Comparison of ENCODE assay signal across 8 cellular contexts in genomic region chrX:104343408-104344129, GRCh38.
DNase-seq lines count a peak whose midpoint lies in the region; ATAC-seq, FAIRE-seq and TF ChIP-seq lines count a peak whose summit lies in the region.

No MANE protein-coding gene starts in this region.

- no peaks in the 10 kb centered on the region for H3K9me3 ChIP-seq in gastrocnemius medialis

- in situ Hi-C loops in gastrocnemius medialis (cut with MboI; ENCODE audit: low sequenced_read_pairs in 4 of 4), result no loop called here

- TF ChIP-seq POLR2A in gastrocnemius medialis (IDR thresholded peaks at IDR 0.05), result no peak

- H3K4me1 ChIP-seq in gastrocnemius medialis, result no peaks in the 10 kb centered on the region

- H3K27ac ChIP-seq in gastrocnemius medialis, result no peak overlapping the region

- no peak overlapping the region for H3K4me3 ChIP-seq in gastrocnemius medialis

- ATAC-seq in HG03097 (IDR thresholded peaks at IDR 0.05; ENCODE audit: low FRiP score, unreplicated experiment) (peak; percentile 81), gastrocnemius medialis (no peak)

- peak; percentile 76 for DNase-seq in CD1c-positive myeloid dendritic cell (ENCODE audit: extremely low spot score)
- DNase-seq in GM18507 (ENCODE audit: extremely low spot score, insufficient read length, low read depth), result no peak
- peak; percentile 20 for DNase-seq in NCI-H69 (lab: John Stamatoyannopoulos, UW)
- DNase-seq in activated T-cell treated with anti-CD3 and anti-CD28 coated beads for 24 hours (ENCODE audit: low read depth), result peak; percentile 7
- peak in 23 of 42 donors; percentile 2 to 49 (median 23) for DNase-seq in head of caudate nucleus
- peak; percentile 17 to 19 for DNase-seq in stimulated activated CD4-positive, alpha-beta T cell treated with anti-CD3 and anti-CD28 coated beads, Interleukin-2, amount 100 ng/mL, for 24 hours
- DNase-seq in gastrocnemius medialis, result no peak

- no peaks in the 10 kb centered on the region for H3K36me3 ChIP-seq in gastrocnemius medialis

- FAIRE-seq in GM18507 (lab: Jason Lieb, UNC), result peak; percentile 82

- TF ChIP-seq CTCF in gastrocnemius medialis (IDR thresholded peaks at IDR 0.05 in 4 of 5, conservative IDR thresholded peaks at IDR 0.05 in 1 of 5), result peak in 2 of 5 experiments; percentile 24 to 46

- peaks cover 0 to 4% (median 0%) of the 10 kb centered on the region in 3 donors for H3K27me3 ChIP-seq in gastrocnemius medialis

- intact Hi-C loops in head of caudate nucleus (cut with DNase I) (no loop called here), gastrocnemius medialis (cut with DNase I; ENCODE audit: low total_unique reads) (no loop called here)

Comparison
In these comparisons a context has a peak if more than half of its experiments do, and no peak if none do; other contexts are left out.
1. DNase-seq: peak in CD1c-positive myeloid dendritic cell (single experiment), NCI-H69 (single experiment), activated T-cell treated with anti-CD3 and anti-CD28 coated beads for 24 hours (single experiment), head of caudate nucleus (23 of 42) and stimulated activated CD4-positive, alpha-beta T cell treated with anti-CD3 and anti-CD28 coated beads, Interleukin-2, amount 100 ng/mL, for 24 hours (2 of 2); none in GM18507 (single experiment) and gastrocnemius medialis (0 of 2).